In the genomic region with DNA sequence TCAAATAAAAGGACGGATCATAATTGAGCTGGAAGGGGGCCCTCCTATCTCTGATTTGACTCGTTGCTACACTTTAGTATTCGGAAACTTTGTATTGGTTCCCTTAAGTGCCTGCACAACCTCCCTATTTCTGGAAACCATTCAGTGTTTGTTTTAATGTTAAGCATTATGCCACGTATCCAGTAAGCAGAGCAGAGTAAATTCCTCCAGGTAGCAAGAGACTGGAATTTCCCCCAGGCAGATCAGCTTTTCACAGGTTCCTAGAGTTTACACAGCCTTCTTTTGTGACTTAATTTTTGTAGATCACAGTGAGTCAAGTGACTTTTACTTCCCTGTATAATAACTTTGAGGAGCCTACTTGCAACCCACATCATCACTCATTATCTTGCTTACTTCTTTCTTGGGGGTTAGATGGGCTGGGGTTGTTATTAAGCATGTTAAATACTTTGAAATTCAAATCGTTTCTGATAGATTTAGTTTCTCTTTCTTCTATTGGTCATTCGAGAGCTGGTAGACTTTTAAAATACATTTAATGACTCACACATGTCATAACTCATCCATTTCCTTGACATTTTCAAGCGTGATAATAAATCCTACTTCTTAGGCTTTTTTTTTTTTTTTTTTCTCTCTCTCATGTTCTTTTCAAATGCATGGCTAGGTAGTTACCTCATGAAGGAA, we compare ENCODE assay signal across 9 cellular contexts.
DNase-seq lines count a peak whose midpoint lies in the region; ATAC-seq, FAIRE-seq and TF ChIP-seq lines count a peak whose summit lies in the region.
"Had no signal": no experiment of that assay in that cellular context is flagged by ENCODE, and none has a peak within 500 bp of the region (broad histone marks: within the 10 kb centered on the region; RNA-seq: fewer than 3 reads in every experiment).

No MANE protein-coding gene starts in this region.

- no TSS peak for BruUV-seq in Panc1 (replicated peaks; lab: Mats Ljungman, UMichigan)

- peak; percentile 70 for ATAC-seq in Panc1
- ATAC-seq in HG03135 (IDR thresholded peaks at IDR 0.05; ENCODE audit: unreplicated experiment) = no peak

- H3K4me3 ChIP-seq in Panc1 (ENCODE audit: low read depth in 2 of 2, low read length in 2 of 2) (peak overlapping the region in 1 of 2 experiments; percentile 23; a peak in 2 of 4 replicates), fibroblast of villous mesenchyme (ENCODE audit: low read depth, low read length) (no peak overlapping the region)

- H3K4me3 Mint-ChIP-seq in progenitor cell of endocrine pancreas (ENCODE audit: low read depth) = no peak overlapping the region
- no peak overlapping the region for H3K4me3 Mint-ChIP-seq in activated CD4-positive, alpha-beta memory T cell treated with anti-CD3 and anti-CD28 coated beads for 36 hours

- peaks cover 7% of the 10 kb centered on the region; the same call in 1 of the 2 replicates for H3K4me1 ChIP-seq in Panc1 (ENCODE audit: control insufficient read depth, insufficient read depth, low read length)

- H3K27me3 ChIP-seq in Panc1 (ENCODE audit: control insufficient read depth, insufficient read depth, low read length) = no peaks in the 10 kb centered on the region

- no peaks in the 10 kb centered on the region for H3K9me3 ChIP-seq in Panc1 (ENCODE audit: control insufficient read depth, insufficient read depth, low read depth, low read length)

- DNase-seq in GM19239 (ENCODE audit: insufficient read length, low spot score) = no peak
- DNase-seq in Panc1 (ENCODE audit: low read depth, low spot score) = peak; percentile 17
- peak; percentile 58 for DNase-seq in fibroblast of villous mesenchyme (ENCODE audit: low read depth)
- no peak for DNase-seq in progenitor cell of endocrine pancreas (ENCODE audit: low spot score, unreplicated experiment)
- DNase-seq in activated CD4-positive, alpha-beta memory T cell treated with anti-CD3 and anti-CD28 coated beads for 36 hours = no peak
- DNase-seq in HuH-7 (ENCODE audit: low spot score) = no peak
- no peak for DNase-seq in head of caudate nucleus
- DNase-seq: NCI-H1436 treated with DMSO at 0.1 percent for 48 hours had no signal

- FAIRE-seq in GM19239 (lab: Jason Lieb, UNC) = peak; percentile 4

- TF ChIP-seq CTCF in Panc1 (IDR thresholded peaks at IDR 0.05) (no peak), fibroblast of villous mesenchyme (IDR thresholded peaks at IDR 0.05; ENCODE audit: insufficient read depth, low read depth, low read length) (no peak), progenitor cell of endocrine pancreas (IDR thresholded peaks at IDR 0.05; ENCODE audit: unreplicated experiment) (no peak)

- H3K27ac Mint-ChIP-seq in progenitor cell of endocrine pancreas = peak overlapping the region; percentile 69
- no peak overlapping the region for H3K27ac Mint-ChIP-seq in activated CD4-positive, alpha-beta memory T cell treated with anti-CD3 and anti-CD28 coated beads for 36 hours

- H3K27ac ChIP-seq in Panc1 (ENCODE audit: low read length) = peak overlapping the region; percentile 61

- CTCF ChIA-PET in Panc1 (lab: Charles Lee) = no interaction called here
- CTCF ChIA-PET in activated CD4-positive, alpha-beta memory T cell treated with anti-CD3 and anti-CD28 coated beads for 36 hours (lab: Charles Lee) = interaction anchor here (0.6 kb wide), 1 partner anchor 384 kb away, joined by 4 read pairs; no protein-coding TSS in a partner anchor

- no peaks in the 10 kb centered on the region for H3K9me3 Mint-ChIP-seq in progenitor cell of endocrine pancreas (ENCODE audit: low read depth)
- H3K9me3 Mint-ChIP-seq in activated CD4-positive, alpha-beta memory T cell treated with anti-CD3 and anti-CD28 coated beads for 36 hours = no peaks in the 10 kb centered on the region

- intact Hi-C loops in Panc1 (cut with micrococcal nuclease; ENCODE audit: unreplicated experiment) = no loop called here
- intact Hi-C loops in activated CD4-positive, alpha-beta memory T cell treated with anti-CD3 and anti-CD28 coated beads for 36 hours (cut with micrococcal nuclease) = no loop called here
- intact Hi-C loops in head of caudate nucleus (cut with DNase I) = no loop called here

- in situ Hi-C loops in Panc1 (cut with HindIII; ENCODE audit: low pct_unique_long_range_greater_than_20kb, low sequenced_read_pairs) = no loop called here

- no peaks in the 10 kb centered on the region for H3K27me3 Mint-ChIP-seq in progenitor cell of endocrine pancreas
- H3K27me3 Mint-ChIP-seq in activated CD4-positive, alpha-beta memory T cell treated with anti-CD3 and anti-CD28 coated beads for 36 hours = peaks cover 1% of the 10 kb centered on the region

- peaks cover under 1% of the 10 kb centered on the region for H3K36me3 Mint-ChIP-seq in progenitor cell of endocrine pancreas (ENCODE audit: insufficient read depth)
- no peaks in the 10 kb centered on the region for H3K36me3 Mint-ChIP-seq in activated CD4-positive, alpha-beta memory T cell treated with anti-CD3 and anti-CD28 coated beads for 36 hours

- H3K36me3 ChIP-seq in Panc1 (ENCODE audit: control insufficient read depth, insufficient read depth, low read length) = no peaks in the 10 kb centered on the region

- POLR2A ChIA-PET in Panc1 (lab: Charles Lee) = interaction anchor here (0.7 kb wide), 1 partner anchor 68 kb away, joined by 7 read pairs; no protein-coding TSS in a partner anchor
- POLR2A ChIA-PET in activated CD4-positive, alpha-beta memory T cell treated with anti-CD3 and anti-CD28 coated beads for 36 hours (lab: Charles Lee) = no interaction called here

- peaks cover 14% of the 10 kb centered on the region for H3K4me1 Mint-ChIP-seq in progenitor cell of endocrine pancreas (ENCODE audit: low read depth)
- peaks cover 3% of the 10 kb centered on the region for H3K4me1 Mint-ChIP-seq in activated CD4-positive, alpha-beta memory T cell treated with anti-CD3 and anti-CD28 coated beads for 36 hours (ENCODE audit: low read depth)

Comparison
In these comparisons a context has a peak if more than half of its experiments do, and no peak if none do; other contexts are left out.
1. DNase-seq: peak in Panc1 (single experiment) and fibroblast of villous mesenchyme (single experiment); none in GM19239 (single experiment), progenitor cell of endocrine pancreas (single experiment), activated CD4-positive, alpha-beta memory T cell treated with anti-CD3 and anti-CD28 coated beads for 36 hours (single experiment), HuH-7 (single experiment) and head of caudate nucleus (0 of 42).